In the genomic region with DNA sequence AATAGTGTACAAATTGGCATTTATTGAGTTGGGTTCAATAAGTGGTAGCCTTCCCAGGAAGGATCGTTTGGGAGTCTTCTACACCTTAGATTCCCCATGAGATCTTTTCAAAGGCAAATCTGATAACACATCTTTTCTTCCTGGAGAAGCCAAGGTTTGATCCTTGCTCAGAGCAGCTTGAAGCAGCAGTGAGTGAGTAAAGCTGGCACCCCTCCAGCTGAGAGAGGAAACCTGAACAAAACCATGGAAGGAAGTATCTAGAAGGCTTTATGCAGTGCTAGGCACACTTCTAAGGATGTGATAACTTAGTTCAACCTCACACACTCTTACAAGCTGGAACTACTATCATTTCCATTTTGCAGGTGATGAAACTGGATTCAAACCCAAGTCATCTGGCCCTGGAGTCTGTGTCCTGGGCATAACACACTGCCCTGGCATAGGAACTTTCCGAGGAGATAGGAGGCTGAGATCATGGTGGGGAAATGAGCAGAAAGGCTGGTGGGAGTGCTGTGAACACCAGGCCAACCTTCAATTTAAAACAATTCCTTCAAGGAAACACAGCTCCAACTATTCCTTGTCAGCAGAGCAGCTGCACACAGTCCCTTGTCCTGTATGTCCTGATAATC, we compare ENCODE assay signal across 1 cellular context.
TF ChIP-seq lines count a peak whose summit lies in the region.

No MANE protein-coding gene starts in this region.

TF ChIP-seq in HepG2, 621 proteins besides CTCF, POLR2A, EP300 and RAD21 (continued from another document):
- no peak for TF ChIP-seq HNF4G (IDR thresholded peaks at IDR 0.05; ENCODE audit: borderline replicate concordance, low read depth, low read length)
- TF ChIP-seq HNF4G (CRISPR knock-in tag; IDR thresholded peaks at IDR 0.05; ENCODE audit: borderline replicate concordance, low read depth) = no peak
- TF ChIP-seq, protein P1, sequence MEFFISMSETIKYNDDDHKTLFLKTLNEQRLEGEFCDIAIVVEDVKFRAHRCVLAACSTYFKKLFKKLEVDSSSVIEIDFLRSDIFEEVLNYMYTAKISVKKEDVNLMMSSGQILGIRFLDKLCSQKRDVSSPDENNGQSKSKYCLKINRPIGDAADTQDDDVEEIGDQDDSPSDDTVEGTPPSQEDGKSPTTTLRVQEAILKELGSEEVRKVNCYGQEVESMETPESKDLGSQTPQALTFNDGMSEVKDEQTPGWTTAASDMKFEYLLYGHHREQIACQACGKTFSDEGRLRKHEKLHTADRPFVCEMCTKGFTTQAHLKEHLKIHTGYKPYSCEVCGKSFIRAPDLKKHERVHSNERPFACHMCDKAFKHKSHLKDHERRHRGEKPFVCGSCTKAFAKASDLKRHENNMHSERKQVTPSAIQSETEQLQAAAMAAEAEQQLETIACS (CRISPR knock-in tag; IDR thresholded peaks at IDR 0.05) = no peak
- TF ChIP-seq AGO2 (optimal IDR thresholded peaks at IDR 0.05; ENCODE audit: low read depth, low read length) = no peak
